9 cellular contexts compared by ENCODE assay signal in the genomic region with DNA sequence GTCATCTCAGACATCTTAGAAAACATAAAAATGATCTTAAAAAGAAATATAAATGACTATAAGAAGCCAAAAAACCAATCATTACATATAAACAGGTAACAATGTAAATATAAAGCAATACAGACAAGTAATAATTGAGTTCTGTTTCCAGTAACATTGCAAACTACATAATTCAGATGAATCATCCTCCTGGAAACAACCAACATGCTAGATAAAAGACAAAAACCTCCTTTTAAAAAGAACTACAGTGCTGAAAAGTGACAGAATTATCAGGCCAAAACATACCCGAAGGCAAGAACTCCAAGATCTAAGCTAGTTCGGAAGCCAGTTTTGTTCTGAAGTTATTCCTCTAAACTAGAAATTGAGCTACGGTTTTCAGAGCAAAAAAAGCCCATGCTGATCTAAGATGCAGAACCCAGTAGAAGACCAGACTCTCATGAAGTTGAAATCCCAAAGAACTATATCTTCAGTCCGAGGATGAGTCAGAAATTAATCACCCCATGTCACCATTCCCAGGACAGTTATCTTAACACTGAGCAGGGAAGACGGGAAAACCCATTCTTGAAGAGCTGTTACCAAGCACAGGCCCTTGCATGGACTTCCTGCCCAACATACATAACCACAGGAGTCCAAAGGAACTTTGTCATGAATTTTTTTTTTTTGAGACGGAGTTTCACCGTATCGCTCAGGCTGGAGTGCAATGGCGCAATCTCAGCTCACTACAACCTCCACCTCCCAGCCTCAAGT. TPM values are rescaled to one million over a fixed set of nuclear protein-coding genes. Genes with fewer than 3 reads are reported as not detected.
DNase-seq lines count a peak whose midpoint lies in the region; ATAC-seq and TF ChIP-seq lines count a peak whose summit lies in the region.
"Had no signal": no experiment of that assay in that cellular context is flagged by ENCODE, and none has a peak within 500 bp of the region (broad histone marks: within the 10 kb centered on the region; RNA-seq: fewer than 3 reads in every experiment).

No MANE protein-coding gene starts in this region.

- H4K8ac ChIP-seq in mesendoderm (ENCODE audit: low read depth, low read length): no peak overlapping the region

- H4K5ac ChIP-seq in mesendoderm (ENCODE audit: low read length): no peak overlapping the region

- H2BK5ac ChIP-seq in mesendoderm (ENCODE audit: low read length): no peak overlapping the region

- peaks cover 78% of the 10 kb centered on the region for H3K36me3 ChIP-seq in left ventricle myocardium inferior
- peaks cover 79% of the 10 kb centered on the region for H3K36me3 ChIP-seq in upper lobe of right lung
- peaks cover 8% of the 10 kb centered on the region for H3K36me3 ChIP-seq in mesendoderm (ENCODE audit: control insufficient read depth, insufficient read depth, low read length)

- ATAC-seq in upper lobe of right lung (peak; percentile 52), GM19023 (IDR thresholded peaks at IDR 0.05; ENCODE audit: unreplicated experiment) (no peak), HG03354 (IDR thresholded peaks at IDR 0.05; ENCODE audit: poor library complexity, severe bottlenecking, unreplicated experiment) (no peak)

- H2AK5ac ChIP-seq in mesendoderm (ENCODE audit: low read length): no peak overlapping the region

- peaks cover 2% of the 10 kb centered on the region for H3K79me2 ChIP-seq in mesendoderm (ENCODE audit: control insufficient read depth, insufficient read depth, low read length)

- H3K27me3 ChIP-seq in left ventricle myocardium inferior (ENCODE audit: low read depth) (no peaks in the 10 kb centered on the region), upper lobe of right lung (no peaks in the 10 kb centered on the region), mesendoderm (ENCODE audit: insufficient read depth, low read length, poor library complexity) (no peaks in the 10 kb centered on the region)

- H3K23ac ChIP-seq in mesendoderm (ENCODE audit: low read length): no peak overlapping the region

- TF ChIP-seq CTCF in astrocyte of the spinal cord (IDR thresholded peaks at IDR 0.05; ENCODE audit: low read depth, low read length) (no peak), left ventricle myocardium inferior (IDR thresholded peaks at IDR 0.05; ENCODE audit: borderline replicate concordance) (no peak), upper lobe of right lung (IDR thresholded peaks at IDR 0.05) (no peak)

- no peak overlapping the region for H3K4ac ChIP-seq in mesendoderm (ENCODE audit: low read depth, low read length)

- intact Hi-C loops in left ventricle myocardium inferior (cut with micrococcal nuclease) (no loop called here), upper lobe of right lung (cut with DNase I) (no loop called here)

- H3K27ac ChIP-seq in left ventricle myocardium inferior (replicated peaks) (peak overlapping the region; percentile 7), upper lobe of right lung (no peak overlapping the region), mesendoderm (ENCODE audit: low read depth, low read length) (no peak overlapping the region)

- no peak overlapping the region for H3K18ac ChIP-seq in mesendoderm (ENCODE audit: low read length)

- WGBS in mesendoderm (ENCODE audit: extremely low coverage, insufficient coverage, low lambda C conversion rate): no CpG with 5 or more reads among the region's 9 CpGs

- peak; percentile 50 for DNase-seq in HS-27A (ENCODE audit: low read depth)
- DNase-seq in astrocyte of the spinal cord (ENCODE audit: low read depth, low spot score): peak; percentile 72
- DNase-seq in left ventricle myocardium inferior: no peak
- DNase-seq in upper lobe of right lung: no peak
- DNase-seq in mesendoderm: no peak
- DNase-seq: activated T-cell treated with anti-CD3 and anti-CD28 coated beads for 4 hours, NCI-H526 treated with DMSO at 0.1 percent for 48 hours had no signal

- H3K9ac ChIP-seq in mesendoderm (ENCODE audit: low read length): no peak overlapping the region

- H3K4me1 ChIP-seq in left ventricle myocardium inferior (peaks cover 15% of the 10 kb centered on the region), upper lobe of right lung (no peaks in the 10 kb centered on the region), mesendoderm (ENCODE audit: control insufficient read depth, low read depth, low read length) (no peaks in the 10 kb centered on the region)

- no peak overlapping the region for H3K4me3 ChIP-seq in astrocyte of the spinal cord (ENCODE audit: low read depth, low read length)
- no peak overlapping the region for H3K4me3 ChIP-seq in left ventricle myocardium inferior
- H3K4me3 ChIP-seq in upper lobe of right lung: no peak overlapping the region
- no peak overlapping the region for H3K4me3 ChIP-seq in mesendoderm (ENCODE audit: low read length)

- no peak overlapping the region for H3K4me2 ChIP-seq in mesendoderm (ENCODE audit: low read length)

- in situ Hi-C loops in astrocyte of the spinal cord (cut with HindIII; ENCODE audit: low sequenced_read_pairs): no loop called here

- no peak overlapping the region for H2BK120ac ChIP-seq in mesendoderm (ENCODE audit: low read depth, low read length)

- H3K9me3 ChIP-seq in left ventricle myocardium inferior (replicated peaks): no peaks in the 10 kb centered on the region
- no peaks in the 10 kb centered on the region for H3K9me3 ChIP-seq in upper lobe of right lung

- no peak overlapping the region for H3K56ac ChIP-seq in mesendoderm (ENCODE audit: low read length)

- H3K79me1 ChIP-seq in mesendoderm (ENCODE audit: low read length): peaks cover 6% of the 10 kb centered on the region

- H2BK15ac ChIP-seq in mesendoderm (replicated peaks; ENCODE audit: low read depth): no peak overlapping the region

RNA-seq across cellular contexts. Expression of a gene that starts 9.8 kb away (rescaled TPM):
- total RNA-seq in left ventricle myocardium inferior (16.1 TPM), upper lobe of right lung (37.3 TPM)
- 31.2 TPM for polyA plus RNA-seq in mesendoderm (2013, experiment 1 of 2)
- polyA plus RNA-seq in mesendoderm (2013, experiment 2 of 2): 23.1 TPM

RNA-seq across cellular contexts. Expression of a gene that starts 9.9 kb away (rescaled TPM):
- 3.3 TPM for total RNA-seq in left ventricle myocardium inferior
- 3.5 TPM for total RNA-seq in upper lobe of right lung
- 1.8 TPM for polyA plus RNA-seq in mesendoderm (2013, experiment 1 of 2)
- 1.8 TPM for polyA plus RNA-seq in mesendoderm (2013, experiment 2 of 2)

Comparison
In these comparisons a context has a peak if more than half of its experiments do, and no peak if none do; other contexts are left out.
1. DNase-seq: peak in HS-27A (single experiment) and astrocyte of the spinal cord (single experiment); none in left ventricle myocardium inferior (single experiment), upper lobe of right lung (single experiment) and mesendoderm (single experiment).